8 cellular contexts compared by ENCODE assay signal in genomic region chr5:1799110-1799601, GRCh38. TPM values are rescaled to one million over a fixed set of nuclear protein-coding genes. Genes with fewer than 3 reads are reported as not detected.
DNase-seq lines count a peak whose midpoint lies in the region; ATAC-seq and TF ChIP-seq lines count a peak whose summit lies in the region.

No MANE protein-coding gene starts in this region.

- ATAC-seq in GM21390 (IDR thresholded peaks at IDR 0.05; ENCODE audit: unreplicated experiment) = peak; percentile 14
- ATAC-seq in activated CD8-positive, alpha-beta T cell treated with anti-CD3 and anti-CD28 coated beads, Interleukin-2, amount 10 ng/mL, durations not matched to agents 7 days and 5 days = peak; percentile 45

- H4K8ac ChIP-seq in trophoblast cell (ENCODE audit: low read depth, low read length) = peak overlapping the region; percentile 75

- H3K4ac ChIP-seq in trophoblast cell (ENCODE audit: low read depth, low read length) = peak overlapping the region; percentile 59

- peak overlapping the region; percentile 46 for H4K12ac ChIP-seq in trophoblast cell (ENCODE audit: low read depth, low read length)

- TF ChIP-seq CTCF in glutamatergic neuron (IDR thresholded peaks at IDR 0.05; ENCODE audit: partially characterized antibody, unreplicated experiment) = no peak

- peaks cover 53% of the 10 kb centered on the region for H3K4me1 Mint-ChIP-seq in activated CD8-positive, alpha-beta T cell treated with anti-CD3 and anti-CD28 coated beads, Interleukin-2, amount 10 ng/mL, durations not matched to agents 7 days and 5 days (ENCODE audit: low read depth)
- peaks cover 11% of the 10 kb centered on the region for H3K4me1 Mint-ChIP-seq in glutamatergic neuron (ENCODE audit: low read depth, unreplicated experiment)

- H3K79me1 ChIP-seq in trophoblast cell (ENCODE audit: low read length) = peaks cover 14% of the 10 kb centered on the region

- peaks cover 10% of the 10 kb centered on the region for H3K79me2 ChIP-seq in trophoblast cell (ENCODE audit: control insufficient read depth, insufficient read depth, low read length, poor library complexity)

- H3K4me3 Mint-ChIP-seq in activated CD8-positive, alpha-beta T cell treated with anti-CD3 and anti-CD28 coated beads, Interleukin-2, amount 10 ng/mL, durations not matched to agents 7 days and 5 days = peak overlapping the region; percentile 98
- H3K4me3 Mint-ChIP-seq in glutamatergic neuron (ENCODE audit: unreplicated experiment) = peak overlapping the region; percentile 85

- H3K4me2 ChIP-seq in trophoblast cell (ENCODE audit: low read length) = peak overlapping the region; percentile 79

- H3K14ac ChIP-seq in trophoblast cell (ENCODE audit: low read length) = peak overlapping the region; percentile 78

- peak overlapping the region; percentile 77 for H4K91ac ChIP-seq in trophoblast cell (ENCODE audit: low read depth, low read length)

- H3K36me3 Mint-ChIP-seq in activated CD8-positive, alpha-beta T cell treated with anti-CD3 and anti-CD28 coated beads, Interleukin-2, amount 10 ng/mL, durations not matched to agents 7 days and 5 days (ENCODE audit: low read depth) = peaks cover 48% of the 10 kb centered on the region
- no peaks in the 10 kb centered on the region for H3K36me3 Mint-ChIP-seq in glutamatergic neuron (ENCODE audit: unreplicated experiment)

- H3K4me1 ChIP-seq in HUES48 (ENCODE audit: control insufficient read depth, insufficient read depth, low read length) (peaks cover 5% of the 10 kb centered on the region), trophoblast cell (ENCODE audit: control insufficient read depth in 1 of 2, insufficient read depth in 2 of 2, low read length in 2 of 2) (peaks cover 3 to 8% of the 10 kb centered on the region in 2 experiments)

- peak overlapping the region; percentile 68 for H3K9ac ChIP-seq in HUES48 (ENCODE audit: low read depth, low read length)
- H3K9ac ChIP-seq in trophoblast cell (ENCODE audit: low read length) = peak overlapping the region; percentile 77

- H2BK12ac ChIP-seq in trophoblast cell (ENCODE audit: low read length) = no peak overlapping the region

- H2BK120ac ChIP-seq in trophoblast cell (ENCODE audit: insufficient read depth, low read length, poor library complexity) = peak overlapping the region; percentile 13

- no peak overlapping the region for H3K27ac ChIP-seq in HUES48 (ENCODE audit: low read depth, low read length)
- no peak overlapping the region for H3K27ac ChIP-seq in trophoblast cell (ENCODE audit: low read depth, low read length)

- H3K36me3 ChIP-seq in HUES48 (ENCODE audit: control insufficient read depth, insufficient read depth, low read length) (peaks cover 48% of the 10 kb centered on the region), trophoblast cell (ENCODE audit: control insufficient read depth in 1 of 2, insufficient read depth in 2 of 2, low read length in 2 of 2) (peaks cover 30 to 33% of the 10 kb centered on the region in 2 experiments)

- CTCF ChIA-PET in activated CD8-positive, alpha-beta T cell treated with anti-CD3 and anti-CD28 coated beads, Interleukin-2, amount 10 ng/mL, durations not matched to agents 7 days and 5 days (lab: Charles Lee) = interaction anchor here (1.2 to 1.3 kb wide), 2 partner anchors 36 to 62 kb away, joined by 4 to 5 read pairs; no protein-coding TSS in a partner anchor

- H3K9me3 Mint-ChIP-seq in activated CD8-positive, alpha-beta T cell treated with anti-CD3 and anti-CD28 coated beads, Interleukin-2, amount 10 ng/mL, durations not matched to agents 7 days and 5 days (ENCODE audit: insufficient read depth) = no peaks in the 10 kb centered on the region
- H3K9me3 Mint-ChIP-seq in glutamatergic neuron (ENCODE audit: unreplicated experiment) = peaks cover 13% of the 10 kb centered on the region

- H3K27me3 ChIP-seq in HUES48 (ENCODE audit: control insufficient read depth, insufficient read depth, low read length) = no peaks in the 10 kb centered on the region
- no peaks in the 10 kb centered on the region for H3K27me3 ChIP-seq in trophoblast cell (ENCODE audit: insufficient read depth, low read length)

- peak overlapping the region; percentile 35 for H2BK5ac ChIP-seq in trophoblast cell (ENCODE audit: low read depth, low read length, poor library complexity)

- H3K9me3 ChIP-seq in HUES48 (ENCODE audit: control insufficient read depth, insufficient read depth, low read length) (no peaks in the 10 kb centered on the region), trophoblast cell (ENCODE audit: insufficient read depth, low read depth, low read length) (no peaks in the 10 kb centered on the region)

- H3K27ac Mint-ChIP-seq in activated CD8-positive, alpha-beta T cell treated with anti-CD3 and anti-CD28 coated beads, Interleukin-2, amount 10 ng/mL, durations not matched to agents 7 days and 5 days = peak overlapping the region; percentile 82
- H3K27ac Mint-ChIP-seq in glutamatergic neuron (ENCODE audit: unreplicated experiment) = no peak overlapping the region

- DNase-seq in EL (peak; percentile 23), glutamatergic neuron (peak; percentile 43), trophoblast cell (peak in 1 of 2 donors; percentile 22), NCI-H1436 (lab: John Stamatoyannopoulos, UW) (no peak), DMS153 (lab: John Stamatoyannopoulos, UW) (no peak)
- DNase-seq in activated CD8-positive, alpha-beta T cell treated with anti-CD3 and anti-CD28 coated beads, Interleukin-2, amount 10 ng/mL, durations not matched to agents 7 days and 5 days = peak; percentile 40

- H3K4me3 ChIP-seq in HUES48 (ENCODE audit: low read depth, low read length) = peak overlapping the region; percentile 100
- peak overlapping the region; percentile 90 for H3K4me3 ChIP-seq in trophoblast cell (ENCODE audit: low read depth, low read length)

- peak overlapping the region; percentile 80 for H2AFZ ChIP-seq in trophoblast cell (ENCODE audit: insufficient read depth, low read length, poor library complexity)

- no peaks in the 10 kb centered on the region for H3K27me3 Mint-ChIP-seq in activated CD8-positive, alpha-beta T cell treated with anti-CD3 and anti-CD28 coated beads, Interleukin-2, amount 10 ng/mL, durations not matched to agents 7 days and 5 days (ENCODE audit: low read depth)
- H3K27me3 Mint-ChIP-seq in glutamatergic neuron (ENCODE audit: unreplicated experiment) = peaks cover 5% of the 10 kb centered on the region

- H3K18ac ChIP-seq in trophoblast cell (ENCODE audit: low read length) = peak overlapping the region; percentile 91

- no peak overlapping the region for H3K23ac ChIP-seq in trophoblast cell (ENCODE audit: low read length)

- no peak overlapping the region for H2AK5ac ChIP-seq in trophoblast cell (ENCODE audit: low read length)

- POLR2A ChIA-PET in activated CD8-positive, alpha-beta T cell treated with anti-CD3 and anti-CD28 coated beads, Interleukin-2, amount 10 ng/mL, durations not matched to agents 7 days and 5 days (lab: Charles Lee) = interaction anchor here (0.7 kb wide), 1 partner anchor 9 kb away, joined by 3 read pairs; no protein-coding TSS in a partner anchor

- WGBS in trophoblast cell (ENCODE audit: extremely low coverage, insufficient coverage, insufficient read length) = no CpG with 5 or more reads among the region's 35 CpGs

RNA-seq across cellular contexts. Expression of gene MRPL36, which starts 0.5 kb away (rescaled TPM):
- 10 to 100 TPM; 57.9 to 60.4 TPM for total RNA-seq in activated CD8-positive, alpha-beta T cell treated with anti-CD3 and anti-CD28 coated beads, Interleukin-2, amount 10 ng/mL, durations not matched to agents 7 days and 5 days
- total RNA-seq in glutamatergic neuron (ENCODE audit: unreplicated experiment) = 40.0 TPM
- polyA plus RNA-seq in trophoblast cell (2013) = 70.1 and 72.5 TPM in 2 replicates

RNA-seq across cellular contexts. Expression of gene NDUFS6, which starts 2.1 kb away (rescaled TPM):
- 10 to 100 TPM; 36.6 to 36.7 TPM for total RNA-seq in activated CD8-positive, alpha-beta T cell treated with anti-CD3 and anti-CD28 coated beads, Interleukin-2, amount 10 ng/mL, durations not matched to agents 7 days and 5 days
- 40.3 TPM for total RNA-seq in glutamatergic neuron (ENCODE audit: unreplicated experiment)
- polyA plus RNA-seq in trophoblast cell (2013) = 83.0 and 83.7 TPM in 2 replicates

Comparison
In these comparisons a context has a peak if more than half of its experiments do, and no peak if none do; other contexts are left out.
1. DNase-seq: peak in EL (single experiment), activated CD8-positive, alpha-beta T cell treated with anti-CD3 and anti-CD28 coated beads, Interleukin-2, amount 10 ng/mL, durations not matched to agents 7 days and 5 days (single experiment) and glutamatergic neuron (single experiment); none in NCI-H1436 (single experiment) and DMS153 (single experiment).